In the genomic region with DNA sequence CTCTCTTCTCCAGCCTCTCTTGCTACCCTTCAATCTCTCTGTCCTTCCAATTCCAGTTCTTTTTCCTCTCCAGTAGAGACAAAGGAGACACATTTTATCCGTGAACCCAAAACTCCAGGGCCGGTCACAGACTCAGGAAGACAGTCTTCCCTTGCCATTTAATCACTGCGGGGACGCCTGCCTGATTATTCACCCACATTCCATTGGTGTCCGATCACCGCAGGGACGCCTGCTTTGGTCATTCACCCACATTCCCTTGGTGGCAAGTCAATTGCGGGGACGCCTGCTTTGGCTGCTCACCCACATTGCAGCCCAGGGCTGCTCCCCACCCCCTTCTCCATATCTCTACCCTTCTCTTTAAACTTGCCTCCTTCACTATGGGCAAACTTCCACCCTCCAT, we compare ENCODE assay signal across 1 cellular context.
A peak's percentile ranks its signal among the peaks of the same experiment; 100 is the strongest.
TF ChIP-seq lines count a peak whose summit lies in the region.

No MANE protein-coding gene starts in this region.

TF ChIP-seq in HCT116, 20 proteins besides CTCF, POLR2A, EP300 and RAD21:
- 0 out of 2 replicates have a peak, but pooled peaks have one; percentile 13 for TF ChIP-seq FOSL1 (IDR thresholded peaks at IDR 0.05; ENCODE audit: low read depth)
